24 cellular contexts compared by ENCODE assay signal in the genomic region with DNA sequence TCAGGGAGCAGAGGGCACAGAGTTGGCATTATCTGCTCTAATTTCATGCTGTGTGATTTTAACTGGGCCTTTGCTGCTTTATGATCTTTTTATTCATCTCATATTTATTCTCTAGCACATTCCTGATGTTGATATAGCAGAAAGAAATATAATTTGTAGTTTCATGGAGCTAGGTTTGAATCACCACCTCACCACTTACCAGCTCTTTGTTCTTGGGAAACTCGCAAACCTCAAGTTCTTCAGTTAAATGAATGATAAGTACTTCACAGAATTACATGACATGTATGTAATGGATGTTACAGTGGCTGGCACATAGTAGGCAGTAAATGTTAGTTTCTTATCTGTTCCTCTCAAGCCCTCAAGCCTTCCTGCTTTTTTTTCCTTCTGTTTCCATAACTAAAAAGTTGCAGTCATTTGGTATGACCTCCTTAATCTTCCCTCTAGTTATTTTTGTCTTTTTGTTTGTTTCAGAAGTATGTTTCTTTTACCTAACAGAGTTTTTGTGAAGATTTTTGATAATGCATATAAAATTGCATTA.
"Had no signal": no experiment of that assay in that cellular context is flagged by ENCODE, and none has a peak within 500 bp of the region (broad histone marks: within the 10 kb centered on the region; RNA-seq: fewer than 3 reads in every experiment).

No MANE protein-coding gene starts in this region.

- H3K4me2 ChIP-seq: neural progenitor cell, smooth muscle cell had no signal

- DNase-seq: activated CD4-positive, alpha-beta T cell treated with anti-CD3 and anti-CD28 coated beads for 4 hours; activated CD4-positive, alpha-beta T cell treated with anti-CD3 and anti-CD28 coated beads, Interleukin-2, amount 50 U/mL, for 48 hours; activated CD4-positive, CD25-positive, alpha-beta regulatory T cell; activated CD8-positive, alpha-beta memory T cell treated with anti-CD3 and anti-CD28 coated beads, Interleukin-2, amount 50 U/mL, for 48 hours; activated naive CD4-positive, alpha-beta T cell treated with anti-CD3 and anti-CD28 coated beads for 36 hours; activated naive CD8-positive, alpha-beta T cell treated with anti-CD3 and anti-CD28 coated beads, Interleukin-2, amount 50 U/mL, for 24 hours; activated T-cell treated with anti-CD3 and anti-CD28 coated beads, Interleukin-2, amount 50 U/mL, for 4 hours; anterior cingulate cortex; body of pancreas; effector CD4-positive, alpha-beta T cell; hypothalamus; lower lobe of right lung; naive thymus-derived CD8-positive, alpha-beta T cell; posterior cingulate gyrus; sigmoid colon; stimulated activated CD4-positive, alpha-beta T cell treated with anti-CD3 and anti-CD28 coated beads, Interleukin-15, amount 100 ng/mL, for 24 hours; stomach; T-cell; transverse colon had no signal

- H2AFZ ChIP-seq: neural progenitor cell had no signal

- H3K4me1 Mint-ChIP-seq: naive thymus-derived CD8-positive, alpha-beta T cell had no signal

- H3K9me3 ChIP-seq: body of pancreas, lower lobe of right lung, sigmoid colon, stomach, transverse colon had no signal

- H3K4me3 Mint-ChIP-seq: activated naive CD4-positive, alpha-beta T cell treated with anti-CD3 and anti-CD28 coated beads for 36 hours; activated naive CD8-positive, alpha-beta T cell treated with anti-CD3 and anti-CD28 coated beads, Interleukin-2, amount 50 U/mL, for 24 hours; activated T-cell treated with anti-CD3 and anti-CD28 coated beads, Interleukin-2, amount 50 U/mL, for 4 hours; dendritic cell treated with granulocyte-macrophage colony-stimulating factor and Interleukin-4, amounts not matched to agents 40 ng/mL and 50 ng/mL, for 4 days; naive thymus-derived CD8-positive, alpha-beta T cell; neural progenitor cell; stimulated activated memory B cell treated with anti-CD40 and anti-IgM and Interleukin-4, amounts not matched to agents 10 μg/mL and 1 μg/mL and 100 μg/mL, for 72 hours; T-cell; T-helper 2 cell treated with Interferon-gamma antibody and Interleukin-4, amounts not matched to agents 5 μg/mL and 100 μg/mL, for 36 hours had no signal

- H3K27ac ChIP-seq: body of pancreas, lower lobe of right lung, neural progenitor cell, sigmoid colon, stomach, transverse colon had no signal

- H3K9ac ChIP-seq: neural progenitor cell had no signal

- H3K27me3 ChIP-seq: body of pancreas, neural progenitor cell, sigmoid colon, stomach, transverse colon had no signal

- H3K27ac Mint-ChIP-seq: activated naive CD4-positive, alpha-beta T cell treated with anti-CD3 and anti-CD28 coated beads for 36 hours; activated naive CD8-positive, alpha-beta T cell treated with anti-CD3 and anti-CD28 coated beads, Interleukin-2, amount 50 U/mL, for 24 hours; dendritic cell treated with granulocyte-macrophage colony-stimulating factor and Interleukin-4, amounts not matched to agents 40 ng/mL and 50 ng/mL, for 4 days; neural progenitor cell; T-cell; T-helper 2 cell treated with Interferon-gamma antibody and Interleukin-4, amounts not matched to agents 5 μg/mL and 100 μg/mL, for 36 hours had no signal

- H3K36me3 Mint-ChIP-seq: naive thymus-derived CD8-positive, alpha-beta T cell had no signal

- H3K4me3 ChIP-seq: body of pancreas, lower lobe of right lung, neural progenitor cell, sigmoid colon, smooth muscle cell, stomach, transverse colon had no signal

- H3K9me3 Mint-ChIP-seq: activated naive CD4-positive, alpha-beta T cell treated with anti-CD3 and anti-CD28 coated beads for 36 hours; activated naive CD8-positive, alpha-beta T cell treated with anti-CD3 and anti-CD28 coated beads, Interleukin-2, amount 50 U/mL, for 24 hours; activated T-cell treated with anti-CD3 and anti-CD28 coated beads, Interleukin-2, amount 50 U/mL, for 4 hours; dendritic cell treated with granulocyte-macrophage colony-stimulating factor and Interleukin-4, amounts not matched to agents 40 ng/mL and 50 ng/mL, for 4 days; naive thymus-derived CD8-positive, alpha-beta T cell; stimulated activated memory B cell treated with anti-CD40 and anti-IgM and Interleukin-4, amounts not matched to agents 10 μg/mL and 1 μg/mL and 100 μg/mL, for 72 hours; T-cell; T-helper 2 cell treated with Interferon-gamma antibody and Interleukin-4, amounts not matched to agents 5 μg/mL and 100 μg/mL, for 36 hours had no signal

- H3K36me3 ChIP-seq: lower lobe of right lung, sigmoid colon, transverse colon had no signal

- H3K4me1 ChIP-seq: body of pancreas, lower lobe of right lung, sigmoid colon had no signal

- H3K27me3 Mint-ChIP-seq: activated naive CD8-positive, alpha-beta T cell treated with anti-CD3 and anti-CD28 coated beads, Interleukin-2, amount 50 U/mL, for 24 hours; dendritic cell treated with granulocyte-macrophage colony-stimulating factor and Interleukin-4, amounts not matched to agents 40 ng/mL and 50 ng/mL, for 4 days; naive thymus-derived CD8-positive, alpha-beta T cell; stimulated activated memory B cell treated with anti-CD40 and anti-IgM and Interleukin-4, amounts not matched to agents 10 μg/mL and 1 μg/mL and 100 μg/mL, for 72 hours; T-cell had no signal
